15 cellular contexts compared by ENCODE assay signal in the genomic region with DNA sequence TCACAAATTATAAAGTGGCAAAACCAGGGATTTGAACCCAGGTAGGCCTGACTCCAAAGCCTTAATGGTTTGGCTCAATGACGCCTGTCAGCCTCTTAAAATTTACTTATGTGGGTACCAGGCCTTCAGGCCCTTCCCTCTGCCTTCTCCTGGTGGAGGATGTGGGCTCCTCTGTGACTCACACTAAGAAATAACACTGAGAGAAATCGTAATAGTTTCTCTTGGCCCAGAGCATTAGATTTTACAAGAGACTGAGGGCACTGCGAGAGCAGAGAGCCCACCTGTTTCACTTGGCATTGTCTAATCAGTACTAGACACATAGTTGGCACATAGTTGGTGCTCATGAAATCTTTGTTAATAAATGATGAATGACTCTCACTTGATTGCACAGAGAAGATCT.
DNase-seq lines count a peak whose midpoint lies in the region; FAIRE-seq and TF ChIP-seq lines count a peak whose summit lies in the region.
"Had no signal": no experiment of that assay in that cellular context is flagged by ENCODE, and none has a peak within 500 bp of the region (broad histone marks: within the 10 kb centered on the region; RNA-seq: fewer than 3 reads in every experiment).

No MANE protein-coding gene starts in this region.

- H3K4me3 ChIP-seq in OCI-LY7 (ENCODE audit: low read depth, low read length, poor library complexity, severe bottlenecking), result no peak overlapping the region
- H3K4me3 ChIP-seq: colonic mucosa, skin epidermis had no signal

- no peak overlapping the region for H3K27ac ChIP-seq in OCI-LY7 (ENCODE audit: low read depth, low read length, poor library complexity, severe bottlenecking)
- H3K27ac ChIP-seq: colonic mucosa, skin epidermis had no signal

- POLR2A ChIA-PET in OCI-LY7 (lab: Charles Lee), result no interaction called here

- no peaks in the 10 kb centered on the region for H3K9me3 ChIP-seq in OCI-LY7 (ENCODE audit: low read length)
- H3K9me3 ChIP-seq: colonic mucosa had no signal

- H3K4me1 ChIP-seq in OCI-LY7 (ENCODE audit: insufficient read depth, low read length, poor library complexity, severe bottlenecking), result no peaks in the 10 kb centered on the region

- no TSS peak for BruUV-seq in OCI-LY7 (replicated peaks; lab: Mats Ljungman, UMichigan)

- no peaks in the 10 kb centered on the region for H3K36me3 ChIP-seq in OCI-LY7 (ENCODE audit: insufficient read depth, low read length)
- H3K36me3 ChIP-seq: colonic mucosa had no signal

- no peak overlapping the region for H2AFZ ChIP-seq in OCI-LY7 (ENCODE audit: low read length)

- TF ChIP-seq POLR2A in H54 (IDR thresholded peaks at IDR 0.05; ENCODE audit: low read depth, low read length), result no peak

- intact Hi-C loops in OCI-LY7 (cut with micrococcal nuclease; ENCODE audit: unreplicated experiment), result no loop called here

- H3K79me2 ChIP-seq in OCI-LY7 (ENCODE audit: insufficient read depth, low read depth, low read length), result no peaks in the 10 kb centered on the region

- no peaks in the 10 kb centered on the region for H3K9me2 ChIP-seq in OCI-LY7 (ENCODE audit: insufficient read depth, low read length)

- CTCF ChIA-PET in OCI-LY7 (lab: Charles Lee; ENCODE audit: unreplicated experiment), result no interaction called here

- no peak for TF ChIP-seq CTCF in OCI-LY7 (conservative IDR thresholded peaks at IDR 0.05; ENCODE audit: low read length)

- no peaks in the 10 kb centered on the region for H4K20me1 ChIP-seq in OCI-LY7 (ENCODE audit: insufficient read depth, low read length)

- H3K4me2 ChIP-seq in OCI-LY7 (ENCODE audit: low read length), result no peak overlapping the region

- no peak for FAIRE-seq in H54 (lab: Jason Lieb, UNC)

- DNase-seq in H54 (ENCODE audit: insufficient read length, low spot score) (peak; percentile 29), dermis blood vessel endothelial cell (peak; percentile 11), NCI-H1105 treated with DMSO at 0.1 percent for 48 hours (lab: John Stamatoyannopoulos, UW) (no peak), OCI-LY7 (ENCODE audit: low spot score) (no peak)
- DNase-seq in activated CD4-positive, alpha-beta T cell treated with anti-CD3 and anti-CD28 coated beads, Interleukin-2, amount 50 U/mL, for 4 hours, result peak; percentile 14 to 21
- peak; percentile 34 for DNase-seq in stimulated activated CD4-positive, alpha-beta T cell treated with anti-CD3 and anti-CD28 coated beads, Interleukin-4, amount 100 ng/mL, for 1 hour
- no peak for DNase-seq in effector CD4-positive, alpha-beta T cell
- DNase-seq: colonic mucosa; DND-41; hippocampal formation; Kasumi-1; NCI-H446 treated with DMSO at 0.1 percent for 48 hours; SHP77 treated with DMSO at 0.1 percent for 48 hours; stimulated activated naive CD4-positive, alpha-beta T cell treated with Interleukin-2 at 50 U/mL for 16 hours had no signal

Comparison
In these comparisons a context has a peak if more than half of its experiments do, and no peak if none do; other contexts are left out.
1. DNase-seq: peak in H54 (single experiment), activated CD4-positive, alpha-beta T cell treated with anti-CD3 and anti-CD28 coated beads, Interleukin-2, amount 50 U/mL, for 4 hours (2 of 2), dermis blood vessel endothelial cell (single experiment) and stimulated activated CD4-positive, alpha-beta T cell treated with anti-CD3 and anti-CD28 coated beads, Interleukin-4, amount 100 ng/mL, for 1 hour (single experiment); none in effector CD4-positive, alpha-beta T cell (single experiment), NCI-H1105 treated with DMSO at 0.1 percent for 48 hours (single experiment) and OCI-LY7 (single experiment).